Comparison of ENCODE assay signal across 8 cellular contexts in genomic region chr11:60831143-60831500, GRCh38.
DNase-seq lines count a peak whose midpoint lies in the region; ATAC-seq and TF ChIP-seq lines count a peak whose summit lies in the region.

No MANE protein-coding gene starts in this region.

- H3K27ac ChIP-seq in caudate nucleus (ENCODE audit: low read depth, low read length), result no peak overlapping the region

- DNase-seq in NCI-H345 treated with DMSO at 0.1 percent for 48 hours (lab: John Stamatoyannopoulos, UW; ENCODE audit: unreplicated experiment) (peak; percentile 61), caudate nucleus (lab: John Stamatoyannopoulos, UW) (peak in 56 of 61 donors; percentile 6 to 92 (median 62)), kidney tubule cell (ENCODE audit: low spot score) (peak; percentile 84)
- DNase-seq in activated CD4-positive, CD25-positive, alpha-beta regulatory T cell treated with anti-CD3 and anti-CD28 coated beads, Interleukin-2, amount 50 U/mL, for 72 hours, result peak; percentile 79
- peak; percentile 72 to 74 for DNase-seq in stimulated activated CD4-positive, alpha-beta T cell treated with anti-CD3 and anti-CD28 coated beads, Interleukin-2, amount 100 ng/mL, for 48 hours

- TF ChIP-seq CTCF in GM12874 (IDR thresholded peaks at IDR 0.05; ENCODE audit: insufficient read depth, low read depth, low read length), result peak; percentile 86

- ATAC-seq in HG03108 (IDR thresholded peaks at IDR 0.05; ENCODE audit: unreplicated experiment) (peak; percentile 84), GM21423 (IDR thresholded peaks at IDR 0.05; ENCODE audit: unreplicated experiment) (no peak)
